1 cellular context compared by ENCODE assay signal in the genomic region with DNA sequence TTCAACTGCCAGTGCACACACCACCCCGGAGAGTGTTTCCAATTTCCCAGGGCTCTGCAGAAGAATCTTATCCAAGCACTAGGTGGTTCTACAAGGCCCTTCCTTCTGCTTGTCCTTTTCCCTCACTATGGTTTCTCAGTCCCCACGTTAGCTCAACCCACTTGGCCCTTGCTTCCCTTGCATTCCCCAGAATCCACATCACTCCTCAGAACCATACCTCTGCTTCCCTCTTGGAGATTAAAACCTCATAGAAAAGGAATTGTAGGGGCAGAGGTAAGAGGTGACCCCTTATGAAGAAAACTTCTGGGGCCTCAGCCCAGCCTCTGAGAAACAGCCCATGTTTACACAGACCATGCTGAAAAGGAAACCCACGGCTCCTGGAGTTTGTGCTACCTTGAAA.
TF ChIP-seq lines count a peak whose summit lies in the region.

No MANE protein-coding gene starts in this region.

TF ChIP-seq in WTC11, 78 proteins besides CTCF, POLR2A, EP300 and RAD21 (continued from another document):
- TF ChIP-seq ZBTB21 (CRISPR knock-in tag; IDR thresholded peaks at IDR 0.05; ENCODE audit: borderline replicate concordance) = no peak
- TF ChIP-seq ERG (CRISPR knock-in tag; IDR thresholded peaks at IDR 0.05) = no peak
- no peak for TF ChIP-seq EMX1 (CRISPR knock-in tag; IDR thresholded peaks at IDR 0.05)
- no peak for TF ChIP-seq SMAD4 (CRISPR knock-in tag; IDR thresholded peaks at IDR 0.05)
- no peak for TF ChIP-seq MXD4 (CRISPR knock-in tag; IDR thresholded peaks at IDR 0.05; ENCODE audit: borderline replicate concordance)
- TF ChIP-seq, protein P1, sequence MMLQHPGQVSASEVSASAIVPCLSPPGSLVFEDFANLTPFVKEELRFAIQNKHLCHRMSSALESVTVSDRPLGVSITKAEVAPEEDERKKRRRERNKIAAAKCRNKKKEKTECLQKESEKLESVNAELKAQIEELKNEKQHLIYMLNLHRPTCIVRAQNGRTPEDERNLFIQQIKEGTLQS (CRISPR knock-in tag; conservative IDR thresholded peaks at IDR 0.05) = no peak
- no peak for TF ChIP-seq CDX4 (CRISPR knock-in tag; IDR thresholded peaks at IDR 0.05; ENCODE audit: borderline replicate concordance)
- TF ChIP-seq GRHL2 (CRISPR knock-in tag; IDR thresholded peaks at IDR 0.05; ENCODE audit: insufficient replicate concordance, severe bottlenecking) = no peak
- no peak for TF ChIP-seq NFATC4 (CRISPR knock-in tag; IDR thresholded peaks at IDR 0.05)
- TF ChIP-seq, protein P2, sequence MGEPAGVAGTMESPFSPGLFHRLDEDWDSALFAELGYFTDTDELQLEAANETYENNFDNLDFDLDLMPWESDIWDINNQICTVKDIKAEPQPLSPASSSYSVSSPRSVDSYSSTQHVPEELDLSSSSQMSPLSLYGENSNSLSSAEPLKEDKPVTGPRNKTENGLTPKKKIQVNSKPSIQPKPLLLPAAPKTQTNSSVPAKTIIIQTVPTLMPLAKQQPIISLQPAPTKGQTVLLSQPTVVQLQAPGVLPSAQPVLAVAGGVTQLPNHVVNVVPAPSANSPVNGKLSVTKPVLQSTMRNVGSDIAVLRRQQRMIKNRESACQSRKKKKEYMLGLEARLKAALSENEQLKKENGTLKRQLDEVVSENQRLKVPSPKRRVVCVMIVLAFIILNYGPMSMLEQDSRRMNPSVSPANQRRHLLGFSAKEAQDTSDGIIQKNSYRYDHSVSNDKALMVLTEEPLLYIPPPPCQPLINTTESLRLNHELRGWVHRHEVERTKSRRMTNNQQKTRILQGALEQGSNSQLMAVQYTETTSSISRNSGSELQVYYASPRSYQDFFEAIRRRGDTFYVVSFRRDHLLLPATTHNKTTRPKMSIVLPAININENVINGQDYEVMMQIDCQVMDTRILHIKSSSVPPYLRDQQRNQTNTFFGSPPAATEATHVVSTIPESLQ (CRISPR knock-in tag; IDR thresholded peaks at IDR 0.05) = no peak
- TF ChIP-seq, protein P3, sequence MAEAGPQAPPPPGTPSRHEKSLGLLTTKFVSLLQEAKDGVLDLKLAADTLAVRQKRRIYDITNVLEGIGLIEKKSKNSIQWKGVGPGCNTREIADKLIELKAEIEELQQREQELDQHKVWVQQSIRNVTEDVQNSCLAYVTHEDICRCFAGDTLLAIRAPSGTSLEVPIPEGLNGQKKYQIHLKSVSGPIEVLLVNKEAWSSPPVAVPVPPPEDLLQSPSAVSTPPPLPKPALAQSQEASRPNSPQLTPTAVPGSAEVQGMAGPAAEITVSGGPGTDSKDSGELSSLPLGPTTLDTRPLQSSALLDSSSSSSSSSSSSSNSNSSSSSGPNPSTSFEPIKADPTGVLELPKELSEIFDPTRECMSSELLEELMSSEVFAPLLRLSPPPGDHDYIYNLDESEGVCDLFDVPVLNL (CRISPR knock-in tag; IDR thresholded peaks at IDR 0.05; ENCODE audit: borderline replicate concordance, low read depth) = no peak
